8 cellular contexts compared by ENCODE assay signal in genomic region chr11:13462311-13462927, GRCh38. TPM values are rescaled to one million over a fixed set of nuclear protein-coding genes. Genes with fewer than 3 reads are reported as not detected.
DNase-seq lines count a peak whose midpoint lies in the region; ATAC-seq, FAIRE-seq and TF ChIP-seq lines count a peak whose summit lies in the region.

No MANE protein-coding gene starts in this region.

- no peak for TF ChIP-seq RAD21 in K562 (CRISPR knock-in tag; conservative IDR thresholded peaks at IDR 0.05 in 1 of 2, IDR thresholded peaks at IDR 0.05 in 1 of 2)

- WGBS in K562 (ENCODE audit: insufficient coverage, low coverage, missing lambda C conversion rate): 1% methylated on average over 18 of the region's 20 CpGs
- 1 to 2% (median 2%) methylated on average over 19 to 20 of the region's 20 CpGs for WGBS in spleen, 5 donors

- H3K4me3 ChIP-seq in GM12875 (ENCODE audit: low read depth, low read length): peak overlapping the region; percentile 66
- H3K4me3 ChIP-seq in MM.1S (ENCODE audit: low read length): peak overlapping the region; percentile 76
- peak overlapping the region; percentile 91 for H3K4me3 ChIP-seq in K562
- peak overlapping the region; percentile 87 to 98 (median 92) for H3K4me3 ChIP-seq in spleen

- peak; percentile 55 for FAIRE-seq in K562 (lab: Jason Lieb, UNC)

- H3K79me2 ChIP-seq in MM.1S (ENCODE audit: low read length) (peaks cover 52% of the 10 kb centered on the region), K562 (ENCODE audit: control insufficient read depth, insufficient read depth, low read length) (peaks cover 19% of the 10 kb centered on the region)

- POLR2A ChIA-PET in HEK293T (lab: Yijun Ruan, JAX) (interaction anchor here (0.6 to 1.9 kb wide), 18 partner anchors 10 to 219 kb away, joined by 3 to 10 read pairs (median 4); no protein-coding TSS in a partner anchor), K562 (lab: Yijun Ruan, JAX) (interaction anchor here (0.5 to 1.9 kb wide), 4 partner anchors 12 to 178 kb away, joined by 3 to 9 read pairs (median 4); no protein-coding TSS in a partner anchor)

- TF ChIP-seq POLR2A in K562 (conservative IDR thresholded peaks at IDR 0.05): no peak
- no peak for TF ChIP-seq POLR2A in spleen (IDR thresholded peaks at IDR 0.05)

- H3K9me3 ChIP-seq in MM.1S (replicated peaks; ENCODE audit: insufficient read depth, low read length) (no peaks in the 10 kb centered on the region), K562 (replicated peaks; ENCODE audit: control insufficient read depth, insufficient read depth, low read depth, low read length) (no peaks in the 10 kb centered on the region), spleen (no peaks in the 10 kb centered on the region)

- no peak for TF ChIP-seq EP300 in K562 (IDR thresholded peaks at IDR 0.05; ENCODE audit: low read length)

- H3K27ac ChIP-seq in MM.1S (ENCODE audit: low read length) (peak overlapping the region; percentile 61; the same call in 1 of the 2 replicates), K562 (ENCODE audit: extremely low read depth, low read depth, low read length) (peak overlapping the region; percentile 79), spleen (peak overlapping the region; percentile 88 to 97 (median 93))

- H3K4me1 ChIP-seq in MM.1S (ENCODE audit: low read length) (peaks cover 10% of the 10 kb centered on the region; the same call in 1 of the 2 replicates), K562 (replicated peaks in 1 of 2; ENCODE audit: control insufficient read depth in 2 of 2, insufficient read depth in 2 of 2, low read length in 2 of 2) (peaks cover 8 to 14% of the 10 kb centered on the region in 2 experiments), spleen (peaks cover 10 to 53% (median 33%) of the 10 kb centered on the region in 6 donors)

- H3K36me3 ChIP-seq in MM.1S (replicated peaks; ENCODE audit: insufficient read depth, low read length): no peaks in the 10 kb centered on the region
- no peaks in the 10 kb centered on the region for H3K36me3 ChIP-seq in K562 (ENCODE audit: control insufficient read depth, insufficient read depth, low read length)
- H3K36me3 ChIP-seq in spleen: peaks cover 0 to 10% (median 0%) of the 10 kb centered on the region in 6 donors

- H3F3A ChIP-seq in MM.1S (ENCODE audit: insufficient read depth, low read length): no peaks in the 10 kb centered on the region

- H4K20me1 ChIP-seq in MM.1S (ENCODE audit: insufficient read depth, low read length): no peaks in the 10 kb centered on the region
- H4K20me1 ChIP-seq in K562 (replicated peaks; ENCODE audit: control insufficient read depth, insufficient read depth, low read length): no peaks in the 10 kb centered on the region

- no peaks in the 10 kb centered on the region for H3K27me3 ChIP-seq in MM.1S (replicated peaks; ENCODE audit: insufficient read depth, low read length)
- H3K27me3 ChIP-seq in K562 (ENCODE audit: control insufficient read depth in 2 of 2, insufficient read depth in 2 of 2, low read length in 2 of 2): no peaks in the 10 kb centered on the region
- H3K27me3 ChIP-seq in spleen (replicated peaks in 1 of 7): no peaks in the 10 kb centered on the region

- CTCF ChIA-PET in HEK293T (lab: Yijun Ruan, JAX): no interaction called here
- CTCF ChIA-PET in K562 (lab: Yijun Ruan, JAX; ENCODE audit: low intra/inter-chr PET ratio): interaction anchor here (0.5 kb wide), 1 partner anchor 1328 kb away, joined by 4 read pairs; no protein-coding TSS in a partner anchor

- H3K4me2 ChIP-seq in MM.1S (ENCODE audit: low read depth, low read length) (peak overlapping the region; percentile 80), K562 (ENCODE audit: insufficient read depth, low read length) (peak overlapping the region; percentile 95)

- no peaks in the 10 kb centered on the region for H3K9me1 ChIP-seq in K562 (ENCODE audit: control insufficient read depth, insufficient read depth, low read length)

- intact Hi-C loops in K562 (cut with micrococcal nuclease): loop anchor here (10.0 kb wide), 3 partner anchors 108 to 232 kb away; partner anchors contain the start of gene FAR1
- intact Hi-C loops in spleen (cut with DNase I; ENCODE audit: low total_unique reads): no loop called here

- DNase-seq in HEK293T (ENCODE audit: extremely low spot score): peak; percentile 58
- DNase-seq in MM.1S: peak; percentile 29
- peak; percentile 53 for DNase-seq in T-helper 9 cell
- peak; percentile 51 to 74 (median 56) for DNase-seq in K562 (ENCODE audit: extremely low read depth in 1 of 4, low spot score in 3 of 4)
- DNase-seq in iPS-NIHi7 (ENCODE audit: extremely low spot score): peak; percentile 62
- DNase-seq in spleen: no peak
- DNase-seq in retina: no peak

- ATAC-seq in K562: peak; percentile 80

- no peaks in the 10 kb centered on the region for H3K9me2 ChIP-seq in MM.1S (replicated peaks; ENCODE audit: insufficient read depth, low read length)

- H2AFZ ChIP-seq in MM.1S (ENCODE audit: low read length): peak overlapping the region; percentile 84
- H2AFZ ChIP-seq in K562 (ENCODE audit: low read depth, low read length): peak overlapping the region; percentile 90

- in situ Hi-C loops in K562 (cut with MboI): no loop called here

- no peak for TF ChIP-seq CTCF in GM12875 (IDR thresholded peaks at IDR 0.05; ENCODE audit: borderline replicate concordance, insufficient read depth, low read depth, low read length)
- TF ChIP-seq CTCF in MM.1S (IDR thresholded peaks at IDR 0.05; ENCODE audit: low read length): peak; percentile 10; the same call in 1 of the 2 replicates
- no peak for TF ChIP-seq CTCF in K562 (IDR thresholded peaks at IDR 0.05 in 2 of 3, conservative IDR thresholded peaks at IDR 0.05 in 1 of 3; ENCODE audit: insufficient read depth in 2 of 3, low read depth in 1 of 3, low read length in 3 of 3)
- TF ChIP-seq CTCF in spleen (IDR thresholded peaks at IDR 0.05 in 8 of 11, conservative IDR thresholded peaks at IDR 0.05 in 3 of 11): no peak

- H3K9ac ChIP-seq in MM.1S (ENCODE audit: low read length): peak overlapping the region; percentile 71
- peak overlapping the region; percentile 84 to 87 for H3K9ac ChIP-seq in K562 (ENCODE audit: insufficient read depth in 1 of 2, low read depth in 2 of 2, low read length in 2 of 2)

- BruUV-seq in K562 (replicated peaks; lab: Mats Ljungman, UMichigan): no TSS peak

TF ChIP-seq in HEK293T, 16 proteins besides CTCF, POLR2A, EP300 and RAD21 (continues in another document):
- no peak for TF ChIP-seq FOXK2 (IDR thresholded peaks at IDR 0.05)

TF ChIP-seq in K562, 482 proteins besides CTCF, POLR2A, EP300 and RAD21 (continues in another document):
- TF ChIP-seq ZNF717 (CRISPR knock-in tag; IDR thresholded peaks at IDR 0.05) (no peak), HOMEZ (CRISPR knock-in tag; IDR thresholded peaks at IDR 0.05) (no peak)

RNA-seq across cellular contexts. Expression of gene BTBD10, which starts 0.6 kb away (rescaled TPM):
- total RNA-seq in K562 (2011; cell fraction: chromatin; rRNA removed; ENCODE audit: low replicate concordance): 11.0 and 19.9 TPM in 2 replicates
- 3.3 and 4.3 TPM in 2 replicates for total RNA-seq in K562 (2011; cell fraction: nucleolus; rRNA removed)
- total RNA-seq in K562 (2011; cell fraction: nucleoplasm; rRNA removed): 9.9 and 14.0 TPM in 2 replicates
- 15.3 and 16.1 TPM in 2 replicates for total RNA-seq in K562 (2014; rRNA removed)
- 20.2 and 22.8 TPM in 2 replicates for total RNA-seq in K562 (2014; rRNA removed; fragmentation: Illumina TruSeq; extraction: Trizol)
- total RNA-seq in K562 (2015; rRNA removed; fragmentation: Illumina TruSeq; extraction: Trizol): 20.9 and 22.8 TPM in 2 replicates
- total RNA-seq in K562 (2021): 11.6 and 12.4 TPM in 2 replicates
- 14.6 and 17.3 TPM in 2 replicates for polyA plus RNA-seq in K562 (2011; rRNA removed)
- polyA plus RNA-seq in K562 (2011; cell fraction: cytosol; rRNA removed): 4.5 and 7.6 TPM in 2 replicates
- 6.4 and 8.2 TPM in 2 replicates for polyA plus RNA-seq in K562 (2011; cell fraction: nucleus; rRNA removed)
- polyA plus RNA-seq in K562 (2012): 12.2 and 12.3 TPM in 2 replicates
- 15.5 and 16.3 TPM in 2 replicates for polyA plus RNA-seq in K562 (2014; fragmentation: Illumina TruSeq; extraction: Trizol)
- polyA plus RNA-seq in K562 (2014; fragmentation: Nextera tagmentation; extraction: Ambion mirVana): 10 to 100 TPM; 13.4 to 21.4 TPM
- 11.9 and 15.0 TPM in 2 replicates for polyA plus RNA-seq in K562 (2014; rRNA removed)
- polyA minus RNA-seq in K562 (2011; rRNA and poly(A)+ RNA removed): 42.9 and 48.8 TPM in 2 replicates
- 6.6 and 12.0 TPM in 2 replicates for polyA minus RNA-seq in K562 (2011; cell fraction: cytosol; rRNA and poly(A)+ RNA removed)
- 8.9 and 16.7 TPM in 2 replicates for polyA minus RNA-seq in K562 (2011; cell fraction: nucleus; rRNA and poly(A)+ RNA removed)
- 10 to 100 TPM; 23.9 to 32.5 (median 27.3) TPM for total RNA-seq in spleen
- 10 to 100 TPM in 2 of 3 donors, 1 to 10 TPM in 1; 8.8 to 13.2 (median 10.8) TPM for polyA plus RNA-seq in spleen

RNA-seq across cellular contexts. Expression of gene PTH, which starts 33.4 kb away (rescaled TPM):
- total RNA-seq in K562 (2011; cell fraction: chromatin; rRNA removed; ENCODE audit: low replicate concordance): not detected in 2 replicates
- total RNA-seq in K562 (2011; cell fraction: nucleolus; rRNA removed): not detected in 2 replicates
- total RNA-seq in K562 (2011; cell fraction: nucleoplasm; rRNA removed): not detected in 2 replicates
- total RNA-seq in K562 (2014; rRNA removed) (not detected in 2 replicates), K562 (2014; rRNA removed; fragmentation: Illumina TruSeq; extraction: Trizol) (not detected in 2 replicates), K562 (2015; rRNA removed; fragmentation: Illumina TruSeq; extraction: Trizol) (not detected in 2 replicates), K562 (2021) (not detected in 2 replicates), spleen (not detected)
- polyA plus RNA-seq in K562 (2011; rRNA removed) (not detected in 2 replicates), K562 (2014; fragmentation: Illumina TruSeq; extraction: Trizol) (not detected in 2 replicates), K562 (2014; fragmentation: Nextera tagmentation; extraction: Ambion mirVana) (not detected), K562 (2014; rRNA removed) (not detected in 2 replicates), spleen (not detected)
- polyA plus RNA-seq in K562 (2011; cell fraction: cytosol; rRNA removed): not detected in 2 replicates
- polyA plus RNA-seq in K562 (2011; cell fraction: nucleus; rRNA removed): not detected in 2 replicates
- polyA plus RNA-seq in K562 (2012): not detected in 2 replicates
- polyA minus RNA-seq in K562 (2011; rRNA and poly(A)+ RNA removed): not detected in 2 replicates
- not detected in 2 replicates for polyA minus RNA-seq in K562 (2011; cell fraction: cytosol; rRNA and poly(A)+ RNA removed)
- polyA minus RNA-seq in K562 (2011; cell fraction: nucleus; rRNA and poly(A)+ RNA removed): not detected in 2 replicates

Comparison
In these comparisons a context has a peak if more than half of its experiments do, and no peak if none do; other contexts are left out.
1. DNase-seq: peak in HEK293T (single experiment), MM.1S (single experiment), T-helper 9 cell (single experiment), K562 (4 of 4) and iPS-NIHi7 (single experiment); none in spleen (single experiment) and retina (single experiment).
2. Peak in every context shown above with its lines, with median percentiles within 50 percentile points of each other: H3K4me3 ChIP-seq and H3K27ac ChIP-seq.